ENCODE assay signal across 25 cellular contexts in genomic region chr14:81231540-81231939, GRCh38.
"Had no signal": no experiment of that assay in that cellular context is flagged by ENCODE, and none has a peak within 500 bp of the region (broad histone marks: within the 10 kb centered on the region; RNA-seq: fewer than 3 reads in every experiment).

No MANE protein-coding gene starts in this region.

- H3K36me3 Mint-ChIP-seq: activated naive CD8-positive, alpha-beta T cell treated with anti-CD3 and anti-CD28 coated beads, Interleukin-2, amount 10 ng/mL, durations not matched to agents 7 days and 5 days; brain; naive thymus-derived CD8-positive, alpha-beta T cell; stimulated activated memory B cell treated with anti-CD40 and anti-IgM and Interleukin-4, amounts not matched to agents 10 μg/mL and 1 μg/mL and 100 μg/mL, for 72 hours had no signal

- ATAC-seq: activated CD4-positive, CD25-positive, alpha-beta regulatory T cell treated with anti-CD3 and anti-CD28 coated beads, Interleukin-2, amount 50 U/mL, for 24 hours; esophagus mucosa; foreskin keratinocyte; heart left ventricle; left lung; lower lobe of right lung; naive thymus-derived CD8-positive, alpha-beta T cell; sciatic nerve; stimulated activated memory B cell treated with anti-CD40 and anti-IgM and Interleukin-4, amounts not matched to agents 10 μg/mL and 1 μg/mL and 100 μg/mL, for 72 hours; stimulated activated naive CD8-positive, alpha-beta T cell treated with anti-CD3 and anti-CD28 coated beads, Interleukin-15, amount 100 ng/mL, for 72 hours; upper lobe of right lung had no signal

- H3K9me3 Mint-ChIP-seq: activated naive CD4-positive, alpha-beta T cell treated with anti-CD3 and anti-CD28 coated beads for 36 hours; naive thymus-derived CD8-positive, alpha-beta T cell; stimulated activated memory B cell treated with anti-CD40 and anti-IgM and Interleukin-4, amounts not matched to agents 10 μg/mL and 1 μg/mL and 100 μg/mL, for 72 hours; stimulated activated naive CD8-positive, alpha-beta T cell treated with anti-CD3 and anti-CD28 coated beads, Interleukin-15, amount 100 ng/mL, for 72 hours; T-helper 1 cell treated with Interleukin-12 subunit alpha and Interleukin-12 subunit beta and Interleukin-4 antibody, amounts not matched to agents 30 μg/mL and 1 μg/mL, for 36 hours had no signal

- DNase-seq: activated CD4-positive, alpha-beta T cell treated with anti-CD3 and anti-CD28 coated beads for 48 hours; activated CD4-positive, alpha-beta T cell treated with anti-CD3 and anti-CD28 coated beads, Interleukin-2, amount 50 U/mL, for 48 hours; activated CD8-positive, alpha-beta memory T cell treated with anti-CD3 and anti-CD28 coated beads for 24 hours; activated effector memory CD4-positive, alpha-beta T cell treated with Interleukin-2 at 50 U/mL for 16 hours; activated naive CD4-positive, alpha-beta T cell treated with anti-CD3 and anti-CD28 coated beads for 36 hours; activated naive CD8-positive, alpha-beta T cell treated with anti-CD3 and anti-CD28 coated beads, Interleukin-2, amount 10 ng/mL, durations not matched to agents 7 days and 5 days; cortex of kidney; foreskin keratinocyte; heart left ventricle; left lung; lower lobe of right lung; mesenchymal stem cell; naive thymus-derived CD8-positive, alpha-beta T cell; stimulated activated CD4-positive, alpha-beta T cell treated with anti-CD3 and anti-CD28 coated beads, Interleukin-4, amount 100 ng/mL, for 4 hours; stimulated activated CD8-positive, alpha-beta memory T cell treated with anti-CD3 and anti-CD28 coated beads, Interleukin-4, amount 100 ng/mL, for 48 hours; stimulated activated naive CD8-positive, alpha-beta T cell treated with anti-CD3 and anti-CD28 coated beads, Interleukin-15, amount 100 ng/mL, for 72 hours; T-helper 9 cell; thyroid gland; upper lobe of right lung had no signal

- H3K4me3 Mint-ChIP-seq: activated naive CD4-positive, alpha-beta T cell treated with anti-CD3 and anti-CD28 coated beads for 36 hours; activated naive CD8-positive, alpha-beta T cell treated with anti-CD3 and anti-CD28 coated beads, Interleukin-2, amount 10 ng/mL, durations not matched to agents 7 days and 5 days; brain; naive thymus-derived CD8-positive, alpha-beta T cell; stimulated activated memory B cell treated with anti-CD40 and anti-IgM and Interleukin-4, amounts not matched to agents 10 μg/mL and 1 μg/mL and 100 μg/mL, for 72 hours; stimulated activated naive CD8-positive, alpha-beta T cell treated with anti-CD3 and anti-CD28 coated beads, Interleukin-15, amount 100 ng/mL, for 72 hours; T-helper 1 cell treated with Interleukin-12 subunit alpha and Interleukin-12 subunit beta and Interleukin-4 antibody, amounts not matched to agents 30 μg/mL and 1 μg/mL, for 36 hours had no signal

- H3K27ac Mint-ChIP-seq: activated naive CD4-positive, alpha-beta T cell treated with anti-CD3 and anti-CD28 coated beads for 36 hours; activated naive CD8-positive, alpha-beta T cell treated with anti-CD3 and anti-CD28 coated beads, Interleukin-2, amount 10 ng/mL, durations not matched to agents 7 days and 5 days; brain; naive thymus-derived CD8-positive, alpha-beta T cell; stimulated activated memory B cell treated with anti-CD40 and anti-IgM and Interleukin-4, amounts not matched to agents 10 μg/mL and 1 μg/mL and 100 μg/mL, for 72 hours; stimulated activated naive CD8-positive, alpha-beta T cell treated with anti-CD3 and anti-CD28 coated beads, Interleukin-15, amount 100 ng/mL, for 72 hours; T-helper 1 cell treated with Interleukin-12 subunit alpha and Interleukin-12 subunit beta and Interleukin-4 antibody, amounts not matched to agents 30 μg/mL and 1 μg/mL, for 36 hours had no signal

- H3K27me3 Mint-ChIP-seq: brain; stimulated activated memory B cell treated with anti-CD40 and anti-IgM and Interleukin-4, amounts not matched to agents 10 μg/mL and 1 μg/mL and 100 μg/mL, for 72 hours; stimulated activated naive CD8-positive, alpha-beta T cell treated with anti-CD3 and anti-CD28 coated beads, Interleukin-15, amount 100 ng/mL, for 72 hours had no signal
